In genomic region chr2:219244789-219245147, GRCh38 we compare ENCODE assay signal across 1 cellular context.
TF ChIP-seq lines count a peak whose summit lies in the region.

No MANE protein-coding gene starts in this region.

TF ChIP-seq in liver, 16 proteins besides CTCF, POLR2A, EP300 and RAD21 (continued from another document):
- TF ChIP-seq GABPA (IDR thresholded peaks at IDR 0.05 in 1 of 2, conservative IDR thresholded peaks at IDR 0.05 in 1 of 2) (no peak), MAX (IDR thresholded peaks at IDR 0.05) (no peak), HNF4A (conservative IDR thresholded peaks at IDR 0.05) (no peak), FOXA2 (IDR thresholded peaks at IDR 0.05) (no peak), RXRA (IDR thresholded peaks at IDR 0.05) (no peak)
